In the genomic region with DNA sequence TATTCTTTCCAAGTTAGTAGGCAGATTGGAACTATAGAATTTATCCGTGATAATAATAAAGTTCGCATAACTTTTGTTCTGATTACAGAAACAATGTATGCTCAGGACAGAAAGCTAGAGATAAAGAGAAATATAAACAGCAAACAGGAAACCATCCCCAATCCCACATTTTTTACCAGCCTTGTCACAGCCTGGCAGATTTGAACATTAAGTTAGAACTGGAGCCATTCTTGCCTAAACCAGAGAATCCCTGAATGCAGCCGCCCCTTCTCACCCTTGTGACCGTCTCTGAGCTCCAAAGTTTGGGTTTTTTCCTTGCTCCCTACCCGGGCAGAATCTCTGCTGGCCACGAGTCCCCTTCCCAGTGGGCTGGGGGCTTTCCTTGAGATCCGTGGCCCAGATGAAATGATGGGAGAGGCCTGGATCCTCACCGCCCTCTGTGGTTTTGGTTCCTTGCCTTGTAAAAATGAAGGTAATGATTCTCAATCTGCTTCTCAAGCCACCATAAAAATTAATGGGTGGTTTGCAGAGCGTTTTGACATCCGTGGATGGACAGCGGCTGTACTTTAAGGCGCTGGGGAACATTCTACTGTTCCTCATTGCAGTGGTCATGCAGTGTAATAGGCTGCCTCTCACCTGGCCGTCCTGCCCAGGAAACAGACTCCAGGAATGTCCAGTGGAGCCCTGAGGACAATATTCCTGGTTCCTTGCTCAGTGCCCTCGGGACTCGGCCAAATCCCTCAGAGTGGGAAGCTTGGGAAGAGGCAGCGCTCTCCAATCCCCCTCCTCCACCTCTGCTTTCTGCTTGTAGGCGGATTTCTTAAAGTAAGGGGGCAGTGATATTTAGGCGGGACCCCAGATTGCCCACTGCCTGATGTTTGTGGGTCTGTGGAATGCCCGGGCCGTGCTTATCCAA, we compare ENCODE assay signal across 8 cellular contexts. TPM values are rescaled to one million over a fixed set of nuclear protein-coding genes. Genes with fewer than 3 reads are reported as not detected.
DNase-seq lines count a peak whose midpoint lies in the region; ATAC-seq and TF ChIP-seq lines count a peak whose summit lies in the region.

No MANE protein-coding gene starts in this region.

- peaks cover 63% of the 10 kb centered on the region for H3K79me2 ChIP-seq in PC-3 (ENCODE audit: low read length)

- 14 to 17% (median 15%) methylated on average over 20 of the region's 20 CpGs for WGBS in ovary, 3 donors

- CTCF ChIA-PET in CD8-positive, alpha-beta T cell (lab: Charles Lee): no interaction called here
- CTCF ChIA-PET in PC-3 (lab: Charles Lee): interaction anchor here (0.8 kb wide), 1 partner anchor 26 kb away, joined by 3 read pairs; no protein-coding TSS in a partner anchor

- peak overlapping the region; percentile 92 for H3K4me2 ChIP-seq in PC-3 (ENCODE audit: low read length)

- peak overlapping the region; percentile 83 for H3K9ac ChIP-seq in PC-3 (ENCODE audit: low read length)

- no peak overlapping the region for H3K27ac ChIP-seq in CD8-positive, alpha-beta T cell (ENCODE audit: low read depth, low read length)
- H3K27ac ChIP-seq in PC-3 (ENCODE audit: low read length): peak overlapping the region; percentile 29
- H3K27ac ChIP-seq in ovary: peak overlapping the region; percentile 58 to 69

- H3K36me3 Mint-ChIP-seq in CD8-positive, alpha-beta T cell: no peaks in the 10 kb centered on the region

- no peaks in the 10 kb centered on the region for H3K9me3 Mint-ChIP-seq in CD8-positive, alpha-beta T cell

- no peak for TF ChIP-seq CTCF in CD8-positive, alpha-beta T cell (IDR thresholded peaks at IDR 0.05)
- TF ChIP-seq CTCF in PC-3 (conservative IDR thresholded peaks at IDR 0.05; ENCODE audit: low read depth, low read length) (no peak), ovary (IDR thresholded peaks at IDR 0.05) (no peak)

- no peak for DNase-seq in CD8-positive, alpha-beta T cell
- peak; percentile 53 for DNase-seq in PC-3
- DNase-seq in fibroblast of peridontal ligament (ENCODE audit: extremely low read depth): peak; percentile 54
- peak in 2 of 5 donors; percentile 39 to 56 for DNase-seq in ovary
- no peak for DNase-seq in DMS53 (lab: John Stamatoyannopoulos, UW)
- DNase-seq in NCI-H2107 treated with DMSO at 0.1 percent for 48 hours (lab: John Stamatoyannopoulos, UW; ENCODE audit: unreplicated experiment): no peak

- peak overlapping the region; percentile 72 for H3K4me3 Mint-ChIP-seq in CD8-positive, alpha-beta T cell

- no peak for TF ChIP-seq EP300 in ovary (IDR thresholded peaks at IDR 0.05)

- no peaks in the 10 kb centered on the region for H3K9me3 ChIP-seq in CD8-positive, alpha-beta T cell (ENCODE audit: low read length)
- H3K9me3 ChIP-seq in PC-3 (ENCODE audit: low read length) (no peaks in the 10 kb centered on the region), ovary (no peaks in the 10 kb centered on the region)

- no peak overlapping the region for H3K4me3 ChIP-seq in CD8-positive, alpha-beta T cell (ENCODE audit: low read depth, low read length)
- H3K4me3 ChIP-seq in PC-3 (ENCODE audit: low read length) (peak overlapping the region; percentile 79), ovary (peak overlapping the region; percentile 79)

- BruUV-seq in PC-3 (replicated peaks; lab: Mats Ljungman, UMichigan): TSS peak; percentile 45

- no peaks in the 10 kb centered on the region for H3F3A ChIP-seq in PC-3 (ENCODE audit: low read length, unreplicated experiment)

- peak overlapping the region; percentile 60; the same call in 1 of the 2 replicates for H2AFZ ChIP-seq in PC-3 (ENCODE audit: low read length)

- peaks cover 8% of the 10 kb centered on the region for H3K4me1 Mint-ChIP-seq in CD8-positive, alpha-beta T cell (ENCODE audit: low read depth)

- intact Hi-C loops in CD8-positive, alpha-beta T cell (cut with DNase I, micrococcal nuclease): no loop called here
- intact Hi-C loops in PC-3 (cut with micrococcal nuclease) (loop anchor here (1.0 to 10.0 kb wide), 8 partner anchors 17 to 399 kb away; no protein-coding TSS in a partner anchor), ovary (cut with DNase I) (loop anchor here in 1 of 4 donors (5.0 kb wide), 1 partner anchor 44 kb away; no protein-coding TSS in a partner anchor)

- H3K36me3 ChIP-seq in CD8-positive, alpha-beta T cell (ENCODE audit: insufficient read depth, low read length): no peaks in the 10 kb centered on the region
- no peaks in the 10 kb centered on the region for H3K36me3 ChIP-seq in PC-3 (ENCODE audit: low read depth, low read length)
- no peaks in the 10 kb centered on the region for H3K36me3 ChIP-seq in ovary

- no peak overlapping the region for H3K27ac Mint-ChIP-seq in CD8-positive, alpha-beta T cell

- H3K27me3 Mint-ChIP-seq in CD8-positive, alpha-beta T cell (ENCODE audit: low read depth): peaks cover 65% of the 10 kb centered on the region

- H3K27me3 ChIP-seq in CD8-positive, alpha-beta T cell (ENCODE audit: insufficient read depth, low read length): peaks cover 11% of the 10 kb centered on the region
- no peaks in the 10 kb centered on the region for H3K27me3 ChIP-seq in PC-3 (ENCODE audit: low read length)
- no peaks in the 10 kb centered on the region for H3K27me3 ChIP-seq in ovary

- peaks cover 6% of the 10 kb centered on the region; the same call in 1 of the 2 replicates for H4K20me1 ChIP-seq in PC-3 (ENCODE audit: low read length)

- POLR2A ChIA-PET in CD8-positive, alpha-beta T cell (lab: Charles Lee): no interaction called here
- POLR2A ChIA-PET in PC-3 (lab: Charles Lee; ENCODE audit: unreplicated experiment): interaction anchor here (0.6 to 1.2 kb wide), 2 partner anchors 84 to 389 kb away, joined by 3 read pairs; no protein-coding TSS in a partner anchor

- ATAC-seq in CD8-positive, alpha-beta T cell: no peak
- peak; percentile 33 for ATAC-seq in PC-3
- ATAC-seq in GM19467 (IDR thresholded peaks at IDR 0.05; ENCODE audit: unreplicated experiment): no peak
- ATAC-seq in GM19395 (IDR thresholded peaks at IDR 0.05; ENCODE audit: unreplicated experiment): no peak

- H3K4me1 ChIP-seq in CD8-positive, alpha-beta T cell (ENCODE audit: insufficient read depth, low read length): peaks cover 5% of the 10 kb centered on the region
- H3K4me1 ChIP-seq in PC-3 (ENCODE audit: insufficient read depth, low read length) (peaks cover 48% of the 10 kb centered on the region), ovary (ENCODE audit: insufficient read depth) (peaks cover 24% of the 10 kb centered on the region)

- no peaks in the 10 kb centered on the region for H3K9me2 ChIP-seq in PC-3 (replicated peaks; ENCODE audit: low read length)

- no peak for TF ChIP-seq POLR2A in ovary (IDR thresholded peaks at IDR 0.05)

RNA-seq across cellular contexts. Expression of a gene that starts 1.6 kb away (rescaled TPM):
- total RNA-seq in CD8-positive, alpha-beta T cell: under 1 TPM; 0.22 TPM
- 35.2 and 47.3 TPM in 2 replicates for total RNA-seq in PC-3 (2014; rRNA removed)
- 10 to 100 TPM; 21.2 to 44.9 (median 37.4) TPM for total RNA-seq in ovary
- 10 to 100 TPM; 20.3 to 29.3 TPM for polyA plus RNA-seq in ovary

Comparison
In these comparisons a context has a peak if more than half of its experiments do, and no peak if none do; other contexts are left out.
1. DNase-seq: peak in PC-3 (single experiment) and fibroblast of peridontal ligament (single experiment); none in CD8-positive, alpha-beta T cell (0 of 7), DMS53 (single experiment) and NCI-H2107 treated with DMSO at 0.1 percent for 48 hours (single experiment).
2. RNA of a gene that starts 1.6 kb away (total RNA-seq): 21.2 to 44.9 TPM in ovary and 35.2 to 47.3 TPM in PC-3; 0.22 TPM in CD8-positive, alpha-beta T cell; every median in the first group is over 10 times any median in the second.